19 cellular contexts compared by ENCODE assay signal in genomic region chr1:28264897-28265296, GRCh38. TPM values are rescaled to one million over a fixed set of nuclear protein-coding genes. Genes with fewer than 3 reads are reported as not detected.
A peak's percentile ranks its signal among the peaks of the same experiment; 100 is the strongest.
DNase-seq lines count a peak whose midpoint lies in the region; ATAC-seq, FAIRE-seq and TF ChIP-seq lines count a peak whose summit lies in the region.
"Had no signal": no experiment of that assay in that cellular context is flagged by ENCODE, and none has a peak within 500 bp of the region (broad histone marks: within the 10 kb centered on the region; RNA-seq: fewer than 3 reads in every experiment).

No MANE protein-coding gene starts in this region.

- H3K36me3 ChIP-seq in mammary epithelial cell (ENCODE audit: insufficient read depth, low read length) (peaks cover 5% of the 10 kb centered on the region), GM12878 (ENCODE audit: control insufficient read depth in 2 of 2, insufficient read depth in 2 of 2, low read length in 1 of 2) (no peaks in the 10 kb centered on the region; a peak in 1 of 4 replicates), HepG2 (replicated peaks in 1 of 2; ENCODE audit: control insufficient read depth in 1 of 2, insufficient read depth in 2 of 2, low read length in 2 of 2) (peaks cover 2 to 3% of the 10 kb centered on the region in 2 experiments; a peak in 1 of 5 replicates), heart right ventricle (peaks cover 0 to 11% (median 0%) of the 10 kb centered on the region in 9 donors)

- H3K4me2 ChIP-seq in mammary epithelial cell (ENCODE audit: insufficient read depth, low read depth, low read length): no peak overlapping the region
- no peak overlapping the region for H3K4me2 ChIP-seq in GM12878 (ENCODE audit: control insufficient read depth, insufficient read depth)
- H3K4me2 ChIP-seq in HepG2 (ENCODE audit: low read depth, low read length): 0 out of 2 replicates have a peak overlapping the region, but pooled peaks have one; percentile 5

- no peaks in the 10 kb centered on the region for H3K27me3 Mint-ChIP-seq in MCF 10A (ENCODE audit: insufficient read depth, unreplicated experiment)

- H3K4me1 ChIP-seq in mammary epithelial cell (ENCODE audit: insufficient read depth, low read length): peaks cover 13% of the 10 kb centered on the region
- no peaks in the 10 kb centered on the region for H3K4me1 ChIP-seq in GM12878 (ENCODE audit: control insufficient read depth, insufficient read depth, low read length)
- H3K4me1 ChIP-seq in HepG2 (ENCODE audit: insufficient read depth, low read length): peaks cover 91% of the 10 kb centered on the region
- H3K4me1 ChIP-seq in heart right ventricle: peaks cover 3 to 66% (median 32%) of the 10 kb centered on the region in 9 donors

- ATAC-seq in GM12878: peak; percentile 11; the same call in 2 of the 3 replicates
- no peak for ATAC-seq in HepG2
- ATAC-seq in heart right ventricle: no peak
- no peak for ATAC-seq in GM21576 (IDR thresholded peaks at IDR 0.05; ENCODE audit: unreplicated experiment)
- ATAC-seq: HCT116, PC-3 had no signal

- H3K4me3 Mint-ChIP-seq in MCF 10A (ENCODE audit: unreplicated experiment): peak overlapping the region; percentile 19
- H3K4me3 Mint-ChIP-seq: B cell had no signal

- dilution Hi-C loops in mammary epithelial cell (cut with HindIII; ENCODE audit: low sequenced_read_pairs): no loop called here

- H4K20me1 ChIP-seq in mammary epithelial cell (ENCODE audit: insufficient read depth, low read length) (peaks cover 27% of the 10 kb centered on the region), GM12878 (ENCODE audit: control insufficient read depth, insufficient read depth) (0 out of 2 replicates have a peak, but pooled peaks cover 4% of the 10 kb centered on the region), HepG2 (ENCODE audit: insufficient read depth, low read length) (peaks cover 68% of the 10 kb centered on the region)

- H3K9ac ChIP-seq in mammary epithelial cell (ENCODE audit: insufficient read depth, low read length): no peak overlapping the region
- H3K9ac ChIP-seq in GM12878 (ENCODE audit: control insufficient read depth, insufficient read depth, low read length): no peak overlapping the region
- H3K9ac ChIP-seq in HepG2 (ENCODE audit: insufficient read depth, low read depth, low read length): no peak overlapping the region

- no peak for DNase-seq in MCF 10A (ENCODE audit: unreplicated experiment)
- no peak for DNase-seq in mammary epithelial cell
- DNase-seq in GM12878 (ENCODE audit: low read depth, low spot score): no peak
- no peak for DNase-seq in HepG2 (ENCODE audit: low spot score)
- no peak for DNase-seq in heart right ventricle
- DNase-seq in NCI-H345 (lab: John Stamatoyannopoulos, UW): no peak
- no peak for DNase-seq in NCI-H2107 treated with DMSO at 0.1 percent for 48 hours (lab: John Stamatoyannopoulos, UW; ENCODE audit: unreplicated experiment)
- DNase-seq: DMS79 treated with DMSO at 0.1 percent for 48 hours, NCI-H1092 treated with DMSO at 0.1 percent for 48 hours, NCI-H1694, NCI-H2081 treated with DMSO at 0.1 percent for 48 hours, NCI-H510A treated with DMSO at 0.1 percent for 48 hours, NCI-H774, PC-3 had no signal

- FAIRE-seq in GM12878 (lab: Jason Lieb, UNC) (no peak), HepG2 (lab: Jason Lieb, UNC) (no peak)

- H3K27me3 ChIP-seq in mammary epithelial cell (ENCODE audit: insufficient read depth, low read length) (no peaks in the 10 kb centered on the region), GM12878 (replicated peaks in 1 of 2; ENCODE audit: control insufficient read depth in 2 of 2, insufficient read depth in 2 of 2, low read length in 1 of 2) (no peaks in the 10 kb centered on the region), HepG2 (ENCODE audit: control insufficient read depth in 1 of 2, insufficient read depth in 2 of 2, low read length in 2 of 2) (no peaks in the 10 kb centered on the region), heart right ventricle (no peaks in the 10 kb centered on the region)

- H2AFZ ChIP-seq in mammary epithelial cell (ENCODE audit: low read depth, low read length): no peak overlapping the region
- no peak overlapping the region for H2AFZ ChIP-seq in GM12878 (ENCODE audit: control insufficient read depth, low read depth, low read length)
- no peak overlapping the region for H2AFZ ChIP-seq in HepG2 (ENCODE audit: low read length)

- H3K9me3 ChIP-seq in mammary epithelial cell (replicated peaks; ENCODE audit: insufficient read depth, low read length): no peaks in the 10 kb centered on the region
- no peaks in the 10 kb centered on the region for H3K9me3 ChIP-seq in GM12878 (replicated peaks; ENCODE audit: control insufficient read depth, insufficient read depth, low read length)
- no peaks in the 10 kb centered on the region for H3K9me3 ChIP-seq in HepG2 (ENCODE audit: low read length)
- H3K9me3 ChIP-seq in heart right ventricle: no peaks in the 10 kb centered on the region

- RAD21 ChIA-PET in GM12878 (lab: Charles Lee; ENCODE audit: unreplicated experiment): interaction anchor here (0.6 kb wide), 1 partner anchor 250 kb away, joined by 3 read pairs; no protein-coding TSS in a partner anchor

- BruUV-seq in MCF 10A (replicated peaks; lab: Mats Ljungman, UMichigan) (no TSS peak), mammary epithelial cell (replicated peaks; lab: Mats Ljungman, UMichigan) (no TSS peak), GM12878 (replicated peaks; lab: Mats Ljungman, UMichigan) (no TSS peak), HepG2 (replicated peaks; lab: Mats Ljungman, UMichigan) (no TSS peak)

- H3K9me3 Mint-ChIP-seq in MCF 10A (ENCODE audit: unreplicated experiment): no peaks in the 10 kb centered on the region

- POLR2A ChIA-PET in MCF 10A (lab: Yijun Ruan, JAX) (interaction anchor here (1.1 to 9.7 kb wide), 2 partner anchors 18 to 29 kb away, joined by 5 to 362 read pairs; partner anchors contain the start of gene ATP5IF1), GM12878 (lab: Charles Lee) (interaction anchor here (0.6 kb wide), 1 partner anchor 165 kb away, joined by 3 read pairs; no protein-coding TSS in a partner anchor), HepG2 (lab: Yijun Ruan, JAX) (interaction anchor here (3.1 kb wide), 1 partner anchor 16 kb away, joined by 15 read pairs; no protein-coding TSS in a partner anchor)

- H3K4me3 ChIP-seq in mammary epithelial cell (replicated peaks in 1 of 3; ENCODE audit: insufficient read depth in 1 of 3, low read depth in 2 of 3, low read length in 3 of 3) (no peak overlapping the region), GM12878 (no peak overlapping the region), HepG2 (replicated peaks in 1 of 3; ENCODE audit: insufficient read depth in 1 of 3, low read depth in 2 of 3, low read length in 3 of 3) (no peak overlapping the region), heart right ventricle (no peak overlapping the region)

- no peak overlapping the region for H3K27ac Mint-ChIP-seq in MCF 10A (ENCODE audit: low read depth, unreplicated experiment)
- H3K27ac Mint-ChIP-seq: B cell had no signal

- H3K79me2 ChIP-seq in mammary epithelial cell (ENCODE audit: insufficient read depth, low read length) (peaks cover 98% of the 10 kb centered on the region), GM12878 (ENCODE audit: control insufficient read depth, insufficient read depth, low read length) (peaks cover 32% of the 10 kb centered on the region), HepG2 (ENCODE audit: insufficient read depth, low read length) (peaks cover 86% of the 10 kb centered on the region)

- H3K27ac ChIP-seq in mammary epithelial cell (ENCODE audit: insufficient read depth, low read depth, low read length) (no peak overlapping the region), GM12878 (ENCODE audit: control insufficient read depth, insufficient read depth) (no peak overlapping the region), HepG2 (ENCODE audit: extremely low read length, insufficient read depth, low read length) (no peak overlapping the region), heart right ventricle (no peak overlapping the region)
- H3K27ac ChIP-seq: 22Rv1, HL-60 had no signal

- WGBS in mammary epithelial cell (ENCODE audit: low coverage, missing lambda C conversion rate): 100% methylated on average over 1 of the region's 1 CpG
- 100% methylated on average over 1 of the region's 1 CpG for WGBS in GM12878 (ENCODE audit: insufficient coverage, insufficient replicate concordance, low lambda C conversion rate, missing lambda C conversion rate)
- WGBS in HepG2 (ENCODE audit: low lambda C conversion rate): 89% methylated on average over 1 of the region's 1 CpG
- 69 to 82% methylated on average over 1 of the region's 1 CpG for WGBS in heart right ventricle, 2 donors

- TF ChIP-seq RAD21 in GM12878 (IDR thresholded peaks at IDR 0.05; ENCODE audit: insufficient read depth, low read depth, low read length) (no peak), HepG2 (CRISPR knock-in tag; IDR thresholded peaks at IDR 0.05) (no peak)

- no peak for TF ChIP-seq CTCF in MCF 10A (IDR thresholded peaks at IDR 0.05; ENCODE audit: unreplicated experiment)
- TF ChIP-seq CTCF in mammary epithelial cell (conservative IDR thresholded peaks at IDR 0.05 in 1 of 2, IDR thresholded peaks at IDR 0.05 in 1 of 2; ENCODE audit: extremely low read depth in 1 of 2, insufficient read depth in 1 of 2, low read depth in 1 of 2, low read length in 2 of 2): no peak
- TF ChIP-seq CTCF in GM12878 (IDR thresholded peaks at IDR 0.05 in 2 of 3, conservative IDR thresholded peaks at IDR 0.05 in 1 of 3; ENCODE audit: control insufficient read depth in 2 of 3, extremely low read depth in 1 of 3, insufficient read depth in 1 of 3, low read depth in 3 of 3, low read length in 3 of 3): no peak
- TF ChIP-seq CTCF in HepG2 (CRISPR knock-in tag; IDR thresholded peaks at IDR 0.05): no peak
- no peak for TF ChIP-seq CTCF in heart right ventricle (IDR thresholded peaks at IDR 0.05)

- peaks cover 33% of the 10 kb centered on the region for H3K36me3 Mint-ChIP-seq in MCF 10A (ENCODE audit: insufficient read depth, unreplicated experiment)

- CTCF ChIA-PET in MCF 10A (lab: Yijun Ruan, JAX) (interaction anchor here (1.0 to 3.8 kb wide), 2 partner anchors 16 to 26 kb away, joined by 3 to 19 read pairs; no protein-coding TSS in a partner anchor), mammary epithelial cell (lab: Charles Lee; ENCODE audit: low non-redundant PET) (no interaction called here), GM12878 (lab: Yijun Ruan, JAX) (interaction anchor here (3.0 kb wide), 1 partner anchor 16 kb away, joined by 24 read pairs; no protein-coding TSS in a partner anchor), HepG2 (lab: Yijun Ruan, JAX; ENCODE audit: low intra/inter-chr PET ratio, low total read pairs) (no interaction called here)

- intact Hi-C loops in MCF 10A (cut with micrococcal nuclease): no loop called here
- intact Hi-C loops in mammary epithelial cell (cut with micrococcal nuclease): no loop called here
- intact Hi-C loops in GM12878 (cut with micrococcal nuclease; ENCODE audit: unreplicated experiment): no loop called here
- intact Hi-C loops in HepG2 (cut with micrococcal nuclease; ENCODE audit: unreplicated experiment): loop anchor here (10.0 kb wide), 1 partner anchor 60 kb away; the partner anchor contains the start of gene MED18
- intact Hi-C loops in heart right ventricle (cut with DNase I): loop anchor here in 3 of 10 donors (5.0 to 10.0 kb wide), 4 partner anchors 60 to 190 kb away; partner anchors contain the start of genes MED18 (in 2 of the 3) and PHACTR4 (in 1 of the 3)

- peaks cover 50% of the 10 kb centered on the region for H3K4me1 Mint-ChIP-seq in MCF 10A (ENCODE audit: insufficient read depth, unreplicated experiment)

- in situ Hi-C loops in mammary epithelial cell (cut with MboI; ENCODE audit: low sequenced_read_pairs in 2 of 2): no loop called here
- in situ Hi-C loops in GM12878 (cut with MboI): no loop called here
- in situ Hi-C loops in HepG2 (cut with HindIII; ENCODE audit: extremely low pct_ligation_motif_present, low pct_unique_long_range_greater_than_20kb): no loop called here

- no peak for TF ChIP-seq POLR2A in GM12878 (IDR thresholded peaks at IDR 0.05; ENCODE audit: low read depth, low read length)
- TF ChIP-seq POLR2A in HepG2 (IDR thresholded peaks at IDR 0.05; ENCODE audit: insufficient read depth in 1 of 2, low read depth in 2 of 2, low read length in 2 of 2): no peak

- SMC1A ChIA-PET in GM12878 (lab: Charles Lee; ENCODE audit: uncharacterized antibody, unreplicated experiment): interaction anchor here (0.6 to 1.6 kb wide), 2 partner anchors 16 to 246 kb away, joined by 3 to 4 read pairs; no protein-coding TSS in a partner anchor

- no peak for TF ChIP-seq EP300 in GM12878 (IDR thresholded peaks at IDR 0.05; ENCODE audit: borderline replicate concordance in 1 of 2, control insufficient read depth in 1 of 2, low read depth in 2 of 2, low read length in 2 of 2)
- no peak for TF ChIP-seq EP300 in HepG2 (IDR thresholded peaks at IDR 0.05; ENCODE audit: low read depth in 2 of 2, low read length in 2 of 2)
- TF ChIP-seq EP300 in HepG2 (CRISPR knock-in tag; IDR thresholded peaks at IDR 0.05; ENCODE audit: borderline replicate concordance): no peak

RNA-seq across cellular contexts. Expression of gene SESN2, which starts 5.6 kb away (rescaled TPM):
- 106 and 118 TPM in 2 replicates for total RNA-seq in MCF 10A (2022)
- 10 to 100 TPM; 83.0 to 98.5 TPM for total RNA-seq in mammary epithelial cell
- 21.5 TPM for polyA plus RNA-seq in mammary epithelial cell
- polyA minus RNA-seq in mammary epithelial cell: 23.6 TPM
- total RNA-seq in GM12878 (2013; cell fraction: nucleolus; rRNA removed): 3.6 and 4.0 TPM in 2 replicates
- total RNA-seq in GM12878 (2014; rRNA removed): 18.3 and 22.1 TPM in 2 replicates
- 7.6 and 8.6 TPM in 2 replicates for total RNA-seq in GM12878 (2014; rRNA removed; fragmentation: Illumina TruSeq; extraction: Trizol)
- 21.7 and 23.9 TPM in 2 replicates for total RNA-seq in GM12878 (2021)
- polyA plus RNA-seq in GM12878 (2011; ENCODE audit: low read depth): 8.6 TPM
- polyA plus RNA-seq in GM12878 (2011; rRNA removed): 7.0 and 16.7 TPM in 2 replicates
- 17.2 and 19.0 TPM in 2 replicates for polyA plus RNA-seq in GM12878 (2011; cell fraction: cytosol; rRNA removed)
- 15.9 and 16.1 TPM in 2 replicates for polyA plus RNA-seq in GM12878 (2011; cell fraction: nucleus; rRNA removed)
- polyA plus RNA-seq in GM12878 (2012): 14.6 and 17.5 TPM in 2 replicates
- polyA plus RNA-seq in GM12878 (2014; fragmentation: Illumina TruSeq; extraction: Trizol): 6.9 and 13.4 TPM in 2 replicates
- polyA plus RNA-seq in GM12878 (2014; fragmentation: Nextera tagmentation; extraction: Ambion mirVana): 1 to 10 TPM; 1.5 to 2.7 TPM
- 19.0 and 21.7 TPM in 2 replicates for polyA plus RNA-seq in GM12878 (2014; rRNA removed)
- polyA plus RNA-seq in GM12878 (2016; fragmentation: Nextera tagmentation; extraction: Ambion mirVana): 10 to 100 TPM; 33.0 to 40.9 TPM
- 13.8 and 20.2 TPM in 2 replicates for polyA minus RNA-seq in GM12878 (2011; rRNA and poly(A)+ RNA removed)
- 8.0 and 9.6 TPM in 2 replicates for polyA minus RNA-seq in GM12878 (2011; cell fraction: cytosol; rRNA and poly(A)+ RNA removed)
- 4.2 and 5.7 TPM in 2 replicates for polyA minus RNA-seq in GM12878 (2011; cell fraction: nucleus; rRNA and poly(A)+ RNA removed)
- total RNA-seq in HepG2 (2016; rRNA removed; fragmentation: Illumina TruSeq; extraction: Trizol): 10.4 and 13.2 TPM in 2 replicates
- 2.1 and 2.5 TPM in 2 replicates for total RNA-seq in HepG2 (2016; cell fraction: cytosol; rRNA removed; fragmentation: Illumina TruSeq; extraction: Trizol; ENCODE audit: low read depth)
- 10.0 and 12.0 TPM in 2 replicates for total RNA-seq in HepG2 (2016; cell fraction: insoluble cytoplasmic fraction; rRNA removed; fragmentation: Illumina TruSeq; extraction: Trizol)
- 5.6 and 7.1 TPM in 2 replicates for total RNA-seq in HepG2 (2016; cell fraction: membrane; rRNA removed; fragmentation: Illumina TruSeq; extraction: Trizol)
- 8.1 and 8.4 TPM in 2 replicates for total RNA-seq in HepG2 (2016; cell fraction: nucleus; rRNA removed; fragmentation: Illumina TruSeq; extraction: Trizol)
- polyA plus RNA-seq in HepG2 (2011; rRNA removed): 19.1 and 24.8 TPM in 2 replicates
- polyA plus RNA-seq in HepG2 (2011; cell fraction: cytosol; rRNA removed): 11.7 and 14.9 TPM in 2 replicates
- polyA plus RNA-seq in HepG2 (2011; cell fraction: nucleus; rRNA removed): 26.7 and 32.2 TPM in 2 replicates
- polyA plus RNA-seq in HepG2 (2012): 7.3 and 18.2 TPM in 2 replicates
- polyA plus RNA-seq in HepG2 (2016; cell fraction: cytosol; fragmentation: Illumina TruSeq; extraction: Trizol; ENCODE audit: low read depth): 1.3 and 1.4 TPM in 2 replicates
- 9.6 and 12.1 TPM in 2 replicates for polyA plus RNA-seq in HepG2 (2016; cell fraction: insoluble cytoplasmic fraction; fragmentation: Illumina TruSeq; extraction: Trizol; ENCODE audit: low read depth)
- 4.3 and 4.7 TPM in 2 replicates for polyA plus RNA-seq in HepG2 (2016; cell fraction: membrane; fragmentation: Illumina TruSeq; extraction: Trizol; ENCODE audit: low read depth)
- polyA plus RNA-seq in HepG2 (2016; cell fraction: nucleus; fragmentation: Illumina TruSeq; extraction: Trizol; ENCODE audit: insufficient read depth, low read depth): 14.7 and 15.5 TPM in 2 replicates
- 21.9 and 39.6 TPM in 2 replicates for polyA minus RNA-seq in HepG2 (2011; rRNA and poly(A)+ RNA removed; ENCODE audit: low replicate concordance)
- 9.8 and 11.5 TPM in 2 replicates for polyA minus RNA-seq in HepG2 (2011; cell fraction: cytosol; rRNA and poly(A)+ RNA removed)
- 11.8 and 11.9 TPM in 2 replicates for polyA minus RNA-seq in HepG2 (2011; cell fraction: nucleus; rRNA and poly(A)+ RNA removed)
- total RNA-seq in heart right ventricle: 1 to 10 TPM; 1.9 to 6.0 (median 3.6) TPM
- 1 to 10 TPM; 2.4 to 7.9 TPM for polyA plus RNA-seq in heart right ventricle

RNA-seq across cellular contexts. Expression of gene ATP5IF1, which starts 29.0 kb away (rescaled TPM):
- total RNA-seq in MCF 10A (2022): 214 and 232 TPM in 2 replicates
- total RNA-seq in mammary epithelial cell: 100 to 1,000 TPM; 114 to 244 TPM
- 399 TPM for polyA plus RNA-seq in mammary epithelial cell
- 24.8 TPM for polyA minus RNA-seq in mammary epithelial cell
- total RNA-seq in GM12878 (2013; cell fraction: nucleolus; rRNA removed): 29.9 and 31.3 TPM in 2 replicates
- 515 and 527 TPM in 2 replicates for total RNA-seq in GM12878 (2014; rRNA removed)
- 256 and 286 TPM in 2 replicates for total RNA-seq in GM12878 (2014; rRNA removed; fragmentation: Illumina TruSeq; extraction: Trizol)
- 314 and 320 TPM in 2 replicates for total RNA-seq in GM12878 (2021)
- 210 TPM for polyA plus RNA-seq in GM12878 (2011; ENCODE audit: low read depth)
- polyA plus RNA-seq in GM12878 (2011; rRNA removed): 279 and 352 TPM in 2 replicates
- polyA plus RNA-seq in GM12878 (2011; cell fraction: cytosol; rRNA removed): 259 and 347 TPM in 2 replicates
- 205 and 266 TPM in 2 replicates for polyA plus RNA-seq in GM12878 (2011; cell fraction: nucleus; rRNA removed)
- polyA plus RNA-seq in GM12878 (2012): 407 and 585 TPM in 2 replicates
- polyA plus RNA-seq in GM12878 (2014; fragmentation: Illumina TruSeq; extraction: Trizol): 146 and 253 TPM in 2 replicates
- polyA plus RNA-seq in GM12878 (2014; fragmentation: Nextera tagmentation; extraction: Ambion mirVana): 100 to 1,000 TPM; 296 to 883 TPM
- 892 and 1,008 TPM in 2 replicates for polyA plus RNA-seq in GM12878 (2014; rRNA removed)
- polyA plus RNA-seq in GM12878 (2016; fragmentation: Nextera tagmentation; extraction: Ambion mirVana): 1,000 to 10,000 TPM; 1,209 to 1,210 TPM
- polyA minus RNA-seq in GM12878 (2011; rRNA and poly(A)+ RNA removed): 45.1 and 56.3 TPM in 2 replicates
- polyA minus RNA-seq in GM12878 (2011; cell fraction: cytosol; rRNA and poly(A)+ RNA removed): 40.3 and 46.8 TPM in 2 replicates
- polyA minus RNA-seq in GM12878 (2011; cell fraction: nucleus; rRNA and poly(A)+ RNA removed): 29.7 and 52.8 TPM in 2 replicates
- 131 and 143 TPM in 2 replicates for total RNA-seq in HepG2 (2016; rRNA removed; fragmentation: Illumina TruSeq; extraction: Trizol)
- 48.9 and 52.9 TPM in 2 replicates for total RNA-seq in HepG2 (2016; cell fraction: cytosol; rRNA removed; fragmentation: Illumina TruSeq; extraction: Trizol; ENCODE audit: low read depth)
- 135 and 167 TPM in 2 replicates for total RNA-seq in HepG2 (2016; cell fraction: insoluble cytoplasmic fraction; rRNA removed; fragmentation: Illumina TruSeq; extraction: Trizol)
- 52.5 and 57.7 TPM in 2 replicates for total RNA-seq in HepG2 (2016; cell fraction: membrane; rRNA removed; fragmentation: Illumina TruSeq; extraction: Trizol)
- 53.2 and 53.6 TPM in 2 replicates for total RNA-seq in HepG2 (2016; cell fraction: nucleus; rRNA removed; fragmentation: Illumina TruSeq; extraction: Trizol)
- polyA plus RNA-seq in HepG2 (2011; rRNA removed): 85.5 and 97.7 TPM in 2 replicates
- polyA plus RNA-seq in HepG2 (2011; cell fraction: cytosol; rRNA removed): 137 and 146 TPM in 2 replicates
- polyA plus RNA-seq in HepG2 (2011; cell fraction: nucleus; rRNA removed): 78.4 and 120 TPM in 2 replicates
- polyA plus RNA-seq in HepG2 (2012): 116 and 168 TPM in 2 replicates
- polyA plus RNA-seq in HepG2 (2016; cell fraction: cytosol; fragmentation: Illumina TruSeq; extraction: Trizol; ENCODE audit: low read depth): 56.9 and 60.0 TPM in 2 replicates
- 155 and 173 TPM in 2 replicates for polyA plus RNA-seq in HepG2 (2016; cell fraction: insoluble cytoplasmic fraction; fragmentation: Illumina TruSeq; extraction: Trizol; ENCODE audit: low read depth)
- polyA plus RNA-seq in HepG2 (2016; cell fraction: membrane; fragmentation: Illumina TruSeq; extraction: Trizol; ENCODE audit: low read depth): 59.9 and 60.4 TPM in 2 replicates
- polyA plus RNA-seq in HepG2 (2016; cell fraction: nucleus; fragmentation: Illumina TruSeq; extraction: Trizol; ENCODE audit: insufficient read depth, low read depth): 116 and 123 TPM in 2 replicates
- polyA minus RNA-seq in HepG2 (2011; rRNA and poly(A)+ RNA removed; ENCODE audit: low replicate concordance): 26.2 and 37.8 TPM in 2 replicates
- 26.0 and 33.5 TPM in 2 replicates for polyA minus RNA-seq in HepG2 (2011; cell fraction: cytosol; rRNA and poly(A)+ RNA removed)
- polyA minus RNA-seq in HepG2 (2011; cell fraction: nucleus; rRNA and poly(A)+ RNA removed): 17.9 and 22.1 TPM in 2 replicates
- 100 to 1,000 TPM; 255 to 482 (median 420) TPM for total RNA-seq in heart right ventricle
- 1,000 to 10,000 TPM in 1 of 2 donors, 100 to 1,000 TPM in 1; 311 to 3,942 TPM for polyA plus RNA-seq in heart right ventricle

RNA-seq across cellular contexts. Expression of gene DNAJC8, which starts 32.1 kb away (rescaled TPM):
- total RNA-seq in MCF 10A (2022) (59.6 and 60.0 TPM in 2 replicates), mammary epithelial cell (10 to 100 TPM; 36.0 to 68.9 TPM), GM12878 (2014; rRNA removed) (91.2 and 109 TPM in 2 replicates), GM12878 (2014; rRNA removed; fragmentation: Illumina TruSeq; extraction: Trizol) (152 and 155 TPM in 2 replicates), GM12878 (2021) (109 and 111 TPM in 2 replicates), HepG2 (2016; rRNA removed; fragmentation: Illumina TruSeq; extraction: Trizol) (126 and 180 TPM in 2 replicates), heart right ventricle (10 to 100 TPM; 53.9 to 64.5 (median 58.0) TPM)
- polyA plus RNA-seq in mammary epithelial cell (55.0 TPM), GM12878 (2011; rRNA removed) (137 and 176 TPM in 2 replicates), GM12878 (2014; fragmentation: Illumina TruSeq; extraction: Trizol) (251 and 323 TPM in 2 replicates), GM12878 (2014; fragmentation: Nextera tagmentation; extraction: Ambion mirVana) (100 to 1,000 TPM; 209 to 296 TPM), GM12878 (2014; rRNA removed) (95.0 and 106 TPM in 2 replicates), GM12878 (2016; fragmentation: Nextera tagmentation; extraction: Ambion mirVana) (100 to 1,000 TPM; 149 to 155 TPM), HepG2 (2011; rRNA removed) (48.4 and 54.5 TPM in 2 replicates), heart right ventricle (10 to 100 TPM; 39.7 to 74.0 TPM)
- polyA minus RNA-seq in mammary epithelial cell: 24.7 TPM
- 26.2 and 27.8 TPM in 2 replicates for total RNA-seq in GM12878 (2013; cell fraction: nucleolus; rRNA removed)
- 61.0 TPM for polyA plus RNA-seq in GM12878 (2011; ENCODE audit: low read depth)
- 84.8 and 92.1 TPM in 2 replicates for polyA plus RNA-seq in GM12878 (2011; cell fraction: cytosol; rRNA removed)
- polyA plus RNA-seq in GM12878 (2011; cell fraction: nucleus; rRNA removed): 59.2 and 72.5 TPM in 2 replicates
- polyA plus RNA-seq in GM12878 (2012): 68.0 and 82.9 TPM in 2 replicates
- polyA minus RNA-seq in GM12878 (2011; rRNA and poly(A)+ RNA removed): 36.3 and 42.2 TPM in 2 replicates
- 14.1 and 15.9 TPM in 2 replicates for polyA minus RNA-seq in GM12878 (2011; cell fraction: cytosol; rRNA and poly(A)+ RNA removed)
- 8.7 and 16.1 TPM in 2 replicates for polyA minus RNA-seq in GM12878 (2011; cell fraction: nucleus; rRNA and poly(A)+ RNA removed)
- total RNA-seq in HepG2 (2016; cell fraction: cytosol; rRNA removed; fragmentation: Illumina TruSeq; extraction: Trizol; ENCODE audit: low read depth): 25.1 and 26.4 TPM in 2 replicates
- total RNA-seq in HepG2 (2016; cell fraction: insoluble cytoplasmic fraction; rRNA removed; fragmentation: Illumina TruSeq; extraction: Trizol): 132 and 187 TPM in 2 replicates
- total RNA-seq in HepG2 (2016; cell fraction: membrane; rRNA removed; fragmentation: Illumina TruSeq; extraction: Trizol): 45.3 and 52.1 TPM in 2 replicates
- total RNA-seq in HepG2 (2016; cell fraction: nucleus; rRNA removed; fragmentation: Illumina TruSeq; extraction: Trizol): 55.9 and 61.0 TPM in 2 replicates
- polyA plus RNA-seq in HepG2 (2011; cell fraction: cytosol; rRNA removed): 36.4 and 46.8 TPM in 2 replicates
- 20.6 and 24.0 TPM in 2 replicates for polyA plus RNA-seq in HepG2 (2011; cell fraction: nucleus; rRNA removed)
- polyA plus RNA-seq in HepG2 (2012): 54.3 and 68.8 TPM in 2 replicates
- polyA plus RNA-seq in HepG2 (2016; cell fraction: cytosol; fragmentation: Illumina TruSeq; extraction: Trizol; ENCODE audit: low read depth): 24.2 and 24.3 TPM in 2 replicates
- polyA plus RNA-seq in HepG2 (2016; cell fraction: insoluble cytoplasmic fraction; fragmentation: Illumina TruSeq; extraction: Trizol; ENCODE audit: low read depth): 224 and 245 TPM in 2 replicates
- 43.7 and 45.5 TPM in 2 replicates for polyA plus RNA-seq in HepG2 (2016; cell fraction: membrane; fragmentation: Illumina TruSeq; extraction: Trizol; ENCODE audit: low read depth)
- 124 and 135 TPM in 2 replicates for polyA plus RNA-seq in HepG2 (2016; cell fraction: nucleus; fragmentation: Illumina TruSeq; extraction: Trizol; ENCODE audit: insufficient read depth, low read depth)
- polyA minus RNA-seq in HepG2 (2011; rRNA and poly(A)+ RNA removed; ENCODE audit: low replicate concordance): 33.9 and 41.6 TPM in 2 replicates
- 16.9 and 17.8 TPM in 2 replicates for polyA minus RNA-seq in HepG2 (2011; cell fraction: cytosol; rRNA and poly(A)+ RNA removed)
- polyA minus RNA-seq in HepG2 (2011; cell fraction: nucleus; rRNA and poly(A)+ RNA removed): 15.6 and 21.8 TPM in 2 replicates

Comparison
In these comparisons a context has a peak if more than half of its experiments do, and no peak if none do; other contexts are left out.
1. CTCF ChIA-PET loops: an anchor here in MCF 10A (1.0 to 3.8 kb wide) and GM12878 (3.0 kb wide); none called in mammary epithelial cell and HepG2.